11 cellular contexts compared by ENCODE assay signal in genomic region chr7:27134392-27134791, GRCh38. TPM values are rescaled to one million over a fixed set of nuclear protein-coding genes. Genes with fewer than 3 reads are reported as not detected.
DNase-seq lines count a peak whose midpoint lies in the region; FAIRE-seq and TF ChIP-seq lines count a peak whose summit lies in the region.
"Had no signal": no experiment of that assay in that cellular context is flagged by ENCODE, and none has a peak within 500 bp of the region (broad histone marks: within the 10 kb centered on the region; RNA-seq: fewer than 3 reads in every experiment).

No MANE protein-coding gene starts in this region.

- TF ChIP-seq CTCF in AG10803 (conservative IDR thresholded peaks at IDR 0.05; ENCODE audit: low read length), result no peak
- no peak for TF ChIP-seq CTCF in GM10248 (IDR thresholded peaks at IDR 0.05; ENCODE audit: control extremely low read depth, extremely low read depth, low read depth, missing control alignments)
- TF ChIP-seq CTCF in MM.1S (IDR thresholded peaks at IDR 0.05; ENCODE audit: low read length), result no peak
- no peak for TF ChIP-seq CTCF in left ventricle myocardium inferior (IDR thresholded peaks at IDR 0.05; ENCODE audit: borderline replicate concordance)

- H3K36me3 ChIP-seq in MM.1S (replicated peaks; ENCODE audit: insufficient read depth, low read length) (no peaks in the 10 kb centered on the region), left ventricle myocardium inferior (no peaks in the 10 kb centered on the region)

- H3K9ac ChIP-seq in MM.1S (ENCODE audit: low read length), result no peak overlapping the region

- peaks cover 3% of the 10 kb centered on the region; the same call in 1 of the 2 replicates for H3K27me3 ChIP-seq in MM.1S (replicated peaks; ENCODE audit: insufficient read depth, low read length)
- H3K27me3 ChIP-seq in left ventricle myocardium inferior (ENCODE audit: low read depth), result peaks cover 100% of the 10 kb centered on the region

- POLR2A ChIA-PET in GM10248 (lab: Yijun Ruan, JAX), result no interaction called here

- H3K4me1 Mint-ChIP-seq in T-helper 2 cell treated with Interferon-gamma antibody and Interleukin-4, amounts not matched to agents 5 μg/mL and 100 μg/mL, for 36 hours (ENCODE audit: low read depth), result peaks cover 11% of the 10 kb centered on the region

- H3K27ac Mint-ChIP-seq in T-helper 2 cell treated with Interferon-gamma antibody and Interleukin-4, amounts not matched to agents 5 μg/mL and 100 μg/mL, for 36 hours, result no peak overlapping the region

- no peak for TF ChIP-seq POLR2A in H54 (IDR thresholded peaks at IDR 0.05; ENCODE audit: low read depth, low read length)

- CTCF ChIA-PET in GM10248 (lab: Yijun Ruan, JAX), result interaction anchor here (1.0 kb wide), 1 partner anchor 9 kb away, joined by 5 read pairs; the partner anchor contains the start of gene HOXA5

- peaks cover 2% of the 10 kb centered on the region for H3K36me3 Mint-ChIP-seq in T-helper 2 cell treated with Interferon-gamma antibody and Interleukin-4, amounts not matched to agents 5 μg/mL and 100 μg/mL, for 36 hours (ENCODE audit: low read depth)
- H3K36me3 Mint-ChIP-seq: IgD-negative memory B cell had no signal

- no peaks in the 10 kb centered on the region for H3K79me2 ChIP-seq in MM.1S (ENCODE audit: low read length)
- H3K79me2 ChIP-seq: hepatocyte had no signal

- H2AFZ ChIP-seq in MM.1S (ENCODE audit: low read length), result no peak overlapping the region
- H2AFZ ChIP-seq: hepatocyte had no signal

- no peaks in the 10 kb centered on the region for H3F3A ChIP-seq in MM.1S (ENCODE audit: insufficient read depth, low read length)

- H3K9me3 Mint-ChIP-seq in T-helper 2 cell treated with Interferon-gamma antibody and Interleukin-4, amounts not matched to agents 5 μg/mL and 100 μg/mL, for 36 hours, result no peaks in the 10 kb centered on the region
- H3K9me3 Mint-ChIP-seq: IgD-negative memory B cell had no signal

- H3K9me2 ChIP-seq in MM.1S (replicated peaks; ENCODE audit: insufficient read depth, low read length), result no peaks in the 10 kb centered on the region

- intact Hi-C loops in left ventricle myocardium inferior (cut with micrococcal nuclease), result no loop called here

- H3K27ac ChIP-seq in MM.1S (ENCODE audit: low read length) (no peak overlapping the region), left ventricle myocardium inferior (replicated peaks) (no peak overlapping the region)
- H3K27ac ChIP-seq: hepatocyte had no signal

- no peak overlapping the region for H3K4me3 ChIP-seq in AG10803 (ENCODE audit: low read length)
- H3K4me3 ChIP-seq in MM.1S (ENCODE audit: low read length), result no peak overlapping the region
- no peak overlapping the region for H3K4me3 ChIP-seq in left ventricle myocardium inferior
- H3K4me3 ChIP-seq: hepatocyte had no signal

- H3K9me3 ChIP-seq in MM.1S (replicated peaks; ENCODE audit: insufficient read depth, low read length), result no peaks in the 10 kb centered on the region
- no peaks in the 10 kb centered on the region for H3K9me3 ChIP-seq in left ventricle myocardium inferior (replicated peaks)

- peak; percentile 96 for DNase-seq in AG10803 (ENCODE audit: low read depth)
- no peak for DNase-seq in H54 (ENCODE audit: insufficient read length, low spot score)
- peak; percentile 20 for DNase-seq in T-helper 2 cell treated with Interferon-gamma antibody and Interleukin-4, amounts not matched to agents 5 μg/mL and 100 μg/mL, for 36 hours (ENCODE audit: low spot score)
- peak; percentile 84 to 93 for DNase-seq in lung microvascular endothelial cell (ENCODE audit: low read depth in 2 of 2)
- DNase-seq in GM10248 (ENCODE audit: extremely low spot score), result no peak
- DNase-seq in HTR-8/SVneo (ENCODE audit: insufficient read length, low spot score), result no peak
- DNase-seq in MM.1S, result no peak
- DNase-seq in left ventricle myocardium inferior, result no peak
- DNase-seq: DMS79 had no signal

- H4K20me1 ChIP-seq in MM.1S (ENCODE audit: insufficient read depth, low read length), result no peaks in the 10 kb centered on the region

- FAIRE-seq in H54 (lab: Jason Lieb, UNC), result peak; percentile 89
- FAIRE-seq in HTR-8/SVneo (lab: Jason Lieb, UNC), result no peak

- peaks cover 59% of the 10 kb centered on the region for H3K27me3 Mint-ChIP-seq in T-helper 2 cell treated with Interferon-gamma antibody and Interleukin-4, amounts not matched to agents 5 μg/mL and 100 μg/mL, for 36 hours (ENCODE audit: low read depth)

- H3K4me1 ChIP-seq in MM.1S (ENCODE audit: low read length), result no peaks in the 10 kb centered on the region
- peaks cover 12% of the 10 kb centered on the region for H3K4me1 ChIP-seq in left ventricle myocardium inferior

- no peak overlapping the region for H3K4me2 ChIP-seq in MM.1S (ENCODE audit: low read depth, low read length)
- H3K4me2 ChIP-seq: hepatocyte had no signal

- H3K4me3 Mint-ChIP-seq in T-helper 2 cell treated with Interferon-gamma antibody and Interleukin-4, amounts not matched to agents 5 μg/mL and 100 μg/mL, for 36 hours, result no peak overlapping the region

RNA-seq across cellular contexts. Expression of gene HOXA4, which starts 3.8 kb away (rescaled TPM):
- 0.22 and 0.79 TPM in 2 replicates for total RNA-seq in lung microvascular endothelial cell
- not detected for total RNA-seq in left ventricle myocardium inferior

RNA-seq across cellular contexts. Expression of gene HOXA5, which starts 9.1 kb away (rescaled TPM):
- total RNA-seq in lung microvascular endothelial cell (5.8 and 7.0 TPM in 2 replicates), left ventricle myocardium inferior (not detected)

RNA-seq across cellular contexts. Expression of gene HOXA6, which starts 13.2 kb away (rescaled TPM):
- total RNA-seq in lung microvascular endothelial cell (2.0 and 2.4 TPM in 2 replicates), left ventricle myocardium inferior (not detected)
- total RNA-seq: hepatocyte had no signal

RNA-seq across cellular contexts. Expression of gene HOXA3, which starts 18.0 kb away (rescaled TPM):
- total RNA-seq in lung microvascular endothelial cell (2.4 and 5.0 TPM in 2 replicates), left ventricle myocardium inferior (not detected)

RNA-seq across cellular contexts. Expression of gene HOXA7, which starts 22.1 kb away (rescaled TPM):
- 1.5 and 1.8 TPM in 2 replicates for total RNA-seq in lung microvascular endothelial cell
- total RNA-seq in left ventricle myocardium inferior, result 0.36 TPM

Comparison
In these comparisons a context has a peak if more than half of its experiments do, and no peak if none do; other contexts are left out.
1. DNase-seq: peak in AG10803 (single experiment), T-helper 2 cell treated with Interferon-gamma antibody and Interleukin-4, amounts not matched to agents 5 μg/mL and 100 μg/mL, for 36 hours (single experiment) and lung microvascular endothelial cell (2 of 2); none in H54 (single experiment), GM10248 (single experiment), HTR-8/SVneo (single experiment), MM.1S (single experiment) and left ventricle myocardium inferior (single experiment).